Comparison of ENCODE assay signal across 6 cellular contexts in genomic region chr1:218320182-218320581, GRCh38. TPM values are rescaled to one million over a fixed set of nuclear protein-coding genes. Genes with fewer than 3 reads are reported as not detected.
"Had no signal": no experiment of that assay in that cellular context is flagged by ENCODE, and none has a peak within 500 bp of the region (broad histone marks: within the 10 kb centered on the region; RNA-seq: fewer than 3 reads in every experiment).

No MANE protein-coding gene starts in this region.

RNA-seq across cellular contexts. Expression of gene TGFB2, which starts 25.0 kb away (rescaled TPM):
- total RNA-seq: activated naive CD8-positive, alpha-beta T cell treated with anti-CD3 and anti-CD28 coated beads, Interleukin-2, amount 10 ng/mL, durations not matched to agents 7 days and 5 days; activated T-cell treated with anti-CD3 and anti-CD28 coated beads, Interleukin-2, amount 50 U/mL, for 4 hours; activated T-cell treated with anti-CD3 and anti-CD28 coated beads, Interleukin-2, amount 50 U/mL, for 72 hours; activated T-helper 1 cell treated with anti-CD3 and anti-CD28 coated beads, Interleukin-12 subunit alpha, Interleukin-12 subunit beta, Interleukin-2, Interleukin-4 antibody, amounts not matched to agents 30 ng/mL and 10 ng/mL and 1 ng/mL, durations not matched to agents 14 hours and 24 hours and 36 hours; activated T-helper 17 cell treated with anti-CD3 and anti-CD28 coated beads, Interleukin-2, amount 50 U/mL, for 72 hours; activated T-helper 2 cell treated with anti-CD3 and anti-CD28 coated beads, Interferon-gamma antibody, Interleukin-2, Interleukin-4, amounts not matched to agents 10 μg/mL and 5 μg/mL and 100 μg/mL, durations not matched to agents 14 hours and 24 hours and 36 hours had no signal
